ENCODE assay signal across 1 cellular context in the genomic region with DNA sequence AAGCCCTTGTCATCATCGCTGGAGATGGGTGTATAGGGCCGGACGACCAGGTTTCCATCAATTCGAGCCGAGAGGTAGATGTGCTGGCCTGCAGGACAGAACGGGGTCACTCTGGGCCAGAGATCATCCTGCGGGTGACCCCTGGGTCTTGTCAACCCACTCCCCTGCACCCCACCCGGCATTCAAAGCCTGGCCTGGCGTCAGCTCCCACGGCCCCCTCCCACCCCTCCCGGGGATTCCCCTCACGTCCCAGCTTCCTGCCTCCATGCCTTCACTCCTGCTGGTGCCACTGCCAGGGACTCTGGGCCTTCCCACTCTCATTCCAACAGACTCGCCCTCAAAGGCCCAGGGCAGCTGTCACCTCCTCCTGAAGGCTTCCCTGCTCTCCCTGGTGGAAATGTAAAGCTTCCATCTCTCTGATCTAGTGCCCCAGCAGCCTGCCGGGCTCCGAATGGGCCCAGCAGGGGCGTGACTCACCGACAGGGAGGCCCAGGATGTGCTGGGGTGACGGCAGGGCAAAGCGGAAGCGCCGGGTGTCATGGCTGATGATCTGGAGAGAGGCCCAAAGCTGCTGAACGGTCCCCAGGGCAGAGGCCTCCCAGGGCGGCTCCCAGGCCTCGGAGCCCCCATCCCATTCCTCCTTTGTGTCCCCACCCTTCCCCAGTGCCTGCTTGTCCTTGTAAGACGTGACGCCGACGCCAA.
TF ChIP-seq lines count a peak whose summit lies in the region.

No MANE protein-coding gene starts in this region.

TF ChIP-seq in H1, 55 proteins besides CTCF, POLR2A, EP300 and RAD21:
- TF ChIP-seq SIX5 (IDR thresholded peaks at IDR 0.05; ENCODE audit: low read depth, low read length): no peak
- no peak for TF ChIP-seq CHD2 (IDR thresholded peaks at IDR 0.05; ENCODE audit: low read length)
- TF ChIP-seq BCL11A (IDR thresholded peaks at IDR 0.05; ENCODE audit: low read depth in 2 of 2, low read length in 2 of 2): no peak
- TF ChIP-seq SP1 (IDR thresholded peaks at IDR 0.05; ENCODE audit: low read depth, low read length): no peak
- no peak for TF ChIP-seq RNF2 (IDR thresholded peaks at IDR 0.05; ENCODE audit: borderline replicate concordance, low read depth, low read length, missing control alignments, poor library complexity, severe bottlenecking)
- TF ChIP-seq KDM4A (IDR thresholded peaks at IDR 0.05; ENCODE audit: low read depth, low read length, severe bottlenecking): no peak
- no peak for TF ChIP-seq CREB1 (IDR thresholded peaks at IDR 0.05)
- no peak for TF ChIP-seq RFX5 (IDR thresholded peaks at IDR 0.05; ENCODE audit: borderline replicate concordance, low read depth, low read length)
- no peak for TF ChIP-seq SIN3A (conservative IDR thresholded peaks at IDR 0.05 in 1 of 2, IDR thresholded peaks at IDR 0.05 in 1 of 2; ENCODE audit: low read depth in 1 of 2, low read length in 2 of 2)
- TF ChIP-seq JUN (IDR thresholded peaks at IDR 0.05; ENCODE audit: low read depth, low read length): no peak
- no peak for TF ChIP-seq NRF1 (IDR thresholded peaks at IDR 0.05; ENCODE audit: low read depth, low read length)
- TF ChIP-seq, protein P1, sequence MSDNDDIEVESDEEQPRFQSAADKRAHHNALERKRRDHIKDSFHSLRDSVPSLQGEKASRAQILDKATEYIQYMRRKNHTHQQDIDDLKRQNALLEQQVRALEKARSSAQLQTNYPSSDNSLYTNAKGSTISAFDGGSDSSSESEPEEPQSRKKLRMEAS (IDR thresholded peaks at IDR 0.05): no peak
- TF ChIP-seq NANOG (IDR thresholded peaks at IDR 0.05; ENCODE audit: insufficient read depth, low read depth, low read length, poor library complexity, severe bottlenecking): no peak
- TF ChIP-seq HDAC2 (IDR thresholded peaks at IDR 0.05; ENCODE audit: borderline replicate concordance in 1 of 2, low read depth in 2 of 2, low read length in 2 of 2): no peak
- TF ChIP-seq ASH2L (IDR thresholded peaks at IDR 0.05; ENCODE audit: low read length): no peak
